In genomic region chr1:161228032-161228431, GRCh38 we compare ENCODE assay signal across 13 cellular contexts. TPM values are rescaled to one million over a fixed set of nuclear protein-coding genes. Genes with fewer than 3 reads are reported as not detected.
A peak's percentile ranks its signal among the peaks of the same experiment; 100 is the strongest.
DNase-seq lines count a peak whose midpoint lies in the region; ATAC-seq, FAIRE-seq and TF ChIP-seq lines count a peak whose summit lies in the region.
"Had no signal": no experiment of that assay in that cellular context is flagged by ENCODE, and none has a peak within 500 bp of the region (broad histone marks: within the 10 kb centered on the region; RNA-seq: fewer than 3 reads in every experiment).

No MANE protein-coding gene starts in this region.

- peak overlapping the region; percentile 13 for H3K9ac ChIP-seq in astrocyte (ENCODE audit: low read length)

- H3K4me3 Mint-ChIP-seq in CD4-positive, alpha-beta memory T cell: peak overlapping the region in 7 of 8 donors; percentile 9 to 100 (median 67)
- no peak overlapping the region for H3K4me3 Mint-ChIP-seq in astrocyte (ENCODE audit: unreplicated experiment)
- H3K4me3 Mint-ChIP-seq in nephron: peak overlapping the region; percentile 12 to 94 (median 58)

- peaks cover 28% of the 10 kb centered on the region for H3K4me1 ChIP-seq in CD4-positive, alpha-beta memory T cell (ENCODE audit: insufficient read depth, low read length)
- peaks cover 11% of the 10 kb centered on the region for H3K4me1 ChIP-seq in astrocyte (ENCODE audit: insufficient read depth, low read length)

- peaks cover 8% of the 10 kb centered on the region for H3K79me2 ChIP-seq in astrocyte (ENCODE audit: insufficient read depth, low read length)

- peaks cover 4 to 32% of the 10 kb centered on the region in 2 donors for H3K36me3 Mint-ChIP-seq in CD4-positive, alpha-beta memory T cell
- peaks cover 14% of the 10 kb centered on the region for H3K36me3 Mint-ChIP-seq in astrocyte (ENCODE audit: low read depth, unreplicated experiment)
- peaks cover 10% of the 10 kb centered on the region for H3K36me3 Mint-ChIP-seq in nephron (ENCODE audit: low read depth)

- H3K9me3 Mint-ChIP-seq in CD4-positive, alpha-beta memory T cell: no peaks in the 10 kb centered on the region
- H3K9me3 Mint-ChIP-seq in astrocyte (ENCODE audit: unreplicated experiment) (no peaks in the 10 kb centered on the region), nephron (no peaks in the 10 kb centered on the region)

- H3K4me3 ChIP-seq in CD4-positive, alpha-beta memory T cell (ENCODE audit: low read length in 2 of 2): no peak overlapping the region
- H3K4me3 ChIP-seq in astrocyte (ENCODE audit: insufficient read depth, low read depth, low read length): no peak overlapping the region

- POLR2A ChIA-PET in CD4-positive, alpha-beta memory T cell (lab: Charles Lee; ENCODE audit: partially characterized antibody): interaction anchor here (0.7 to 5.1 kb wide), 6 partner anchors 25 to 109 kb away, joined by 3 to 112 read pairs (median 4); partner anchors contain the start of genes NDUFS2 and SDHC

- H3K27me3 Mint-ChIP-seq in CD4-positive, alpha-beta memory T cell: no peaks in the 10 kb centered on the region
- H3K27me3 Mint-ChIP-seq in astrocyte (ENCODE audit: low read depth, unreplicated experiment) (peaks cover 4% of the 10 kb centered on the region), nephron (ENCODE audit: low read depth) (peaks cover 4% of the 10 kb centered on the region)

- no peak for TF ChIP-seq CTCF in astrocyte (IDR thresholded peaks at IDR 0.05; ENCODE audit: insufficient read depth, low read depth, low read length)
- no peak for TF ChIP-seq CTCF in nephron (IDR thresholded peaks at IDR 0.05; ENCODE audit: unreplicated experiment in 3 of 3)

- H3K27me3 ChIP-seq in CD4-positive, alpha-beta memory T cell (ENCODE audit: insufficient read depth, low read length): no peaks in the 10 kb centered on the region
- H3K27me3 ChIP-seq in astrocyte (ENCODE audit: insufficient read depth, low read length): no peaks in the 10 kb centered on the region
- H3K27me3 ChIP-seq: foreskin keratinocyte had no signal

- FAIRE-seq in astrocyte (lab: Jason Lieb, UNC): no peak
- FAIRE-seq: D721Med had no signal

- peak overlapping the region; percentile 4 to 96 (median 68) for H3K27ac Mint-ChIP-seq in CD4-positive, alpha-beta memory T cell
- no peak overlapping the region for H3K27ac Mint-ChIP-seq in astrocyte (ENCODE audit: unreplicated experiment)
- H3K27ac Mint-ChIP-seq in nephron: no peak overlapping the region

- H3K9me3 ChIP-seq in CD4-positive, alpha-beta memory T cell (ENCODE audit: control insufficient read depth in 1 of 2, low read length in 2 of 2): no peaks in the 10 kb centered on the region
- H3K9me3 ChIP-seq in KOPT-K1 (ENCODE audit: insufficient read depth, low read length, poor library complexity, severe bottlenecking) (no peaks in the 10 kb centered on the region), astrocyte (ENCODE audit: insufficient read depth, low read depth, low read length) (no peaks in the 10 kb centered on the region)

- CTCF ChIA-PET in CD4-positive, alpha-beta memory T cell (lab: Charles Lee; ENCODE audit: partially characterized antibody): interaction anchor here (0.5 to 13.2 kb wide), 13 partner anchors 12 to 157 kb away, joined by 4 to 245 read pairs (median 52); partner anchors contain the start of genes FCER1G, NDUFS2, PPOX and SDHC

- DNase-seq in CD4-positive, alpha-beta memory T cell: no peak
- DNase-seq in astrocyte (ENCODE audit: low read depth) (no peak), cerebellar cortex (ENCODE audit: low spot score) (no peak), NCI-H128 (lab: John Stamatoyannopoulos, UW; ENCODE audit: unreplicated experiment) (no peak), SKM-1 treated with dmso at 0.1 percent for 144 hours (lab: John Stamatoyannopoulos, UW; ENCODE audit: unreplicated experiment) (no peak)
- DNase-seq: cortex of kidney had no signal

- H4K20me1 ChIP-seq in astrocyte (ENCODE audit: insufficient read depth, low read length): no peaks in the 10 kb centered on the region

- intact Hi-C loops in CD4-positive, alpha-beta memory T cell (cut with micrococcal nuclease): loop anchor here (5.0 to 10.0 kb wide), 2 partner anchors 139 to 517 kb away; partner anchors contain the start of genes CFAP126 and DUSP12

- peak overlapping the region; percentile 63 for H3K27ac ChIP-seq in CD4-positive, alpha-beta memory T cell (ENCODE audit: low read depth, low read length)
- H3K27ac ChIP-seq in KOPT-K1 (ENCODE audit: low read depth, low read length, poor library complexity, severe bottlenecking) (peak overlapping the region; percentile 66), astrocyte (ENCODE audit: low read depth, low read length) (no peak overlapping the region)
- H3K27ac ChIP-seq: foreskin keratinocyte had no signal

- peaks cover 20 to 37% (median 29%) of the 10 kb centered on the region in 4 donors for H3K4me1 Mint-ChIP-seq in CD4-positive, alpha-beta memory T cell
- peaks cover 15% of the 10 kb centered on the region for H3K4me1 Mint-ChIP-seq in astrocyte (ENCODE audit: low read depth, unreplicated experiment)
- peaks cover 24% of the 10 kb centered on the region for H3K4me1 Mint-ChIP-seq in nephron

- peaks cover 24% of the 10 kb centered on the region for H3K36me3 ChIP-seq in CD4-positive, alpha-beta memory T cell (ENCODE audit: insufficient read depth, low read length)
- H3K36me3 ChIP-seq in KOPT-K1 (ENCODE audit: insufficient read depth, low read length): peaks cover 25% of the 10 kb centered on the region
- H3K36me3 ChIP-seq in astrocyte (ENCODE audit: insufficient read depth, low read length): peaks cover 12% of the 10 kb centered on the region

- H2AFZ ChIP-seq in astrocyte (ENCODE audit: low read depth, low read length): no peak overlapping the region

- peak overlapping the region; percentile 95 for H3K4me2 ChIP-seq in astrocyte (ENCODE audit: low read length)

- ATAC-seq in GM19463 (IDR thresholded peaks at IDR 0.05; ENCODE audit: unreplicated experiment): no peak

RNA-seq across cellular contexts. Expression of gene TOMM40L, which starts 2.2 kb away (rescaled TPM):
- 1 to 10 TPM; 8.2 to 8.8 TPM for total RNA-seq in CD4-positive, alpha-beta memory T cell
- polyA plus RNA-seq in CD4-positive, alpha-beta memory T cell: 1 to 10 TPM; 2.9 to 6.9 TPM
- total RNA-seq in astrocyte: 12.0 and 12.3 TPM in 2 replicates

RNA-seq across cellular contexts. Expression of gene APOA2, which starts 4.6 kb away (rescaled TPM):
- total RNA-seq in CD4-positive, alpha-beta memory T cell: not detected
- not detected for polyA plus RNA-seq in CD4-positive, alpha-beta memory T cell
- not detected in 2 replicates for total RNA-seq in astrocyte
- total RNA-seq: foreskin keratinocyte, kidney epithelial cell, osteoblast had no signal
- polyA plus RNA-seq: foreskin keratinocyte had no signal

RNA-seq across cellular contexts. Expression of gene NR1I3, which starts 10.0 kb away (rescaled TPM):
- not detected for total RNA-seq in CD4-positive, alpha-beta memory T cell
- polyA plus RNA-seq in CD4-positive, alpha-beta memory T cell: under 1 TPM in 1 of 2 donors, not detected in 1; 0.13 TPM
- total RNA-seq in astrocyte: not detected in 2 replicates
- total RNA-seq: foreskin keratinocyte, kidney epithelial cell, osteoblast had no signal

RNA-seq across cellular contexts. Expression of gene FCER1G, which starts 12.9 kb away (rescaled TPM):
- total RNA-seq in CD4-positive, alpha-beta memory T cell: 10 to 100 TPM in 1 of 2 experiments, 1 to 10 TPM in 1; 9.9 to 10.5 TPM
- polyA plus RNA-seq in CD4-positive, alpha-beta memory T cell: 1 to 10 TPM; 2.1 to 2.8 TPM
- total RNA-seq in astrocyte: 0.68 and 0.91 TPM in 2 replicates
- total RNA-seq: kidney epithelial cell had no signal

RNA-seq across cellular contexts. Expression of gene NDUFS2, which starts 25.9 kb away (rescaled TPM):
- total RNA-seq in CD4-positive, alpha-beta memory T cell: 100 to 1,000 TPM in 1 of 2 experiments, 10 to 100 TPM in 1; 89.9 to 100 TPM
- polyA plus RNA-seq in CD4-positive, alpha-beta memory T cell: 100 to 1,000 TPM in 1 of 2 donors, 10 to 100 TPM in 1; 90.1 to 112 TPM
- 59.9 and 69.0 TPM in 2 replicates for total RNA-seq in astrocyte

Comparison
In these comparisons a context has a peak if more than half of its experiments do, and no peak if none do; other contexts are left out.
1. H3K27ac Mint-ChIP-seq: peak in CD4-positive, alpha-beta memory T cell (7 of 7); none in astrocyte (single experiment) and nephron (0 of 3).